8 cellular contexts compared by ENCODE assay signal in genomic region chr2:73981081-73981968, GRCh38.
DNase-seq lines count a peak whose midpoint lies in the region; ATAC-seq lines count a peak whose summit lies in the region.

No MANE protein-coding gene starts in this region.

- no peaks in the 10 kb centered on the region for H3K9me3 ChIP-seq in BLaER1 treated with 17β-estradiol and CSF1 and Interleukin-3, amounts not matched to agents 10 nM and 100 nM (replicated peaks in 1 of 11)
- H3K9me3 ChIP-seq in iPS DF 6.9 (ENCODE audit: control insufficient read depth, insufficient read depth, low read length): no peaks in the 10 kb centered on the region

- peak overlapping the region; percentile 11 to 77 (median 66); a peak in 20 of 22 replicates for H3K27ac ChIP-seq in BLaER1 treated with 17β-estradiol and CSF1 and Interleukin-3, amounts not matched to agents 10 nM and 100 nM
- no peak overlapping the region for H3K27ac ChIP-seq in iPS DF 6.9 (ENCODE audit: low read length)

- peaks cover 71% of the 10 kb centered on the region for H3K4me1 Mint-ChIP-seq in activated naive CD4-positive, alpha-beta T cell treated with anti-CD3 and anti-CD28 coated beads, Interleukin-2, amount 10 ng/mL, durations not matched to agents 7 days and 5 days

- peaks cover 4 to 9% (median 5%) of the 10 kb centered on the region in 11 experiments; a peak in 21 of 22 replicates for H3K36me3 ChIP-seq in BLaER1 treated with 17β-estradiol and CSF1 and Interleukin-3, amounts not matched to agents 10 nM and 100 nM
- H3K36me3 ChIP-seq in iPS DF 6.9 (ENCODE audit: control insufficient read depth, insufficient read depth, low read length): no peaks in the 10 kb centered on the region

- H3K9me3 Mint-ChIP-seq in activated naive CD4-positive, alpha-beta T cell treated with anti-CD3 and anti-CD28 coated beads, Interleukin-2, amount 10 ng/mL, durations not matched to agents 7 days and 5 days: no peaks in the 10 kb centered on the region

- peaks cover 71 to 85% (median 81%) of the 10 kb centered on the region in 10 experiments for H3K4me1 ChIP-seq in BLaER1 treated with 17β-estradiol and CSF1 and Interleukin-3, amounts not matched to agents 10 nM and 100 nM
- peaks cover 4% of the 10 kb centered on the region for H3K4me1 ChIP-seq in iPS DF 6.9 (ENCODE audit: control insufficient read depth, insufficient read depth, low read length)

- H3K4me3 Mint-ChIP-seq in activated naive CD4-positive, alpha-beta T cell treated with anti-CD3 and anti-CD28 coated beads, Interleukin-2, amount 10 ng/mL, durations not matched to agents 7 days and 5 days: peak overlapping the region; percentile 63

- peaks cover 33% of the 10 kb centered on the region for H3K27me3 Mint-ChIP-seq in activated naive CD4-positive, alpha-beta T cell treated with anti-CD3 and anti-CD28 coated beads, Interleukin-2, amount 10 ng/mL, durations not matched to agents 7 days and 5 days

- H3K36me3 Mint-ChIP-seq in activated naive CD4-positive, alpha-beta T cell treated with anti-CD3 and anti-CD28 coated beads, Interleukin-2, amount 10 ng/mL, durations not matched to agents 7 days and 5 days: peaks cover 4% of the 10 kb centered on the region

- ATAC-seq in GM18868 (IDR thresholded peaks at IDR 0.05; ENCODE audit: unreplicated experiment): peak; percentile 25

- H4K20me1 ChIP-seq in BLaER1 treated with 17β-estradiol and CSF1 and Interleukin-3, amounts not matched to agents 10 nM and 100 nM: peaks cover 2 to 12% (median 4%) of the 10 kb centered on the region in 11 experiments; a peak in 18 of 22 replicates

- peak; percentile 57 for DNase-seq in NCI-H2171 (lab: John Stamatoyannopoulos, UW)
- DNase-seq in activated naive CD4-positive, alpha-beta T cell treated with anti-CD3 and anti-CD28 coated beads, Interleukin-2, amount 10 ng/mL, durations not matched to agents 7 days and 5 days: peak; percentile 56
- DNase-seq in iPS DF 6.9 (ENCODE audit: low read depth, low spot score): no peak
- DNase-seq in stimulated activated CD4-positive, alpha-beta T cell treated with anti-CD3 and anti-CD28 coated beads, Interleukin-15, amount 100 ng/mL, for 24 hours: peak; percentile 74
- DNase-seq in C1 segment of cervical spinal cord (lab: John Stamatoyannopoulos, UW): no peak
- no peak for DNase-seq in NK-92 (lab: John Stamatoyannopoulos, UW; ENCODE audit: unreplicated experiment)

- peak overlapping the region; percentile 87 to 100 (median 98) for H3K4me2 ChIP-seq in BLaER1 treated with 17β-estradiol and CSF1 and Interleukin-3, amounts not matched to agents 10 nM and 100 nM

- WGBS in iPS DF 6.9 (ENCODE audit: insufficient coverage, insufficient read length): no CpG with 5 or more reads among the region's 31 CpGs

- H3K27me3 ChIP-seq in BLaER1 treated with 17β-estradiol and CSF1 and Interleukin-3, amounts not matched to agents 10 nM and 100 nM: no peaks in the 10 kb centered on the region
- peaks cover 16% of the 10 kb centered on the region for H3K27me3 ChIP-seq in iPS DF 6.9 (ENCODE audit: control insufficient read depth, insufficient read depth, low read length)

- peak overlapping the region; percentile 20 for H3K27ac Mint-ChIP-seq in activated naive CD4-positive, alpha-beta T cell treated with anti-CD3 and anti-CD28 coated beads, Interleukin-2, amount 10 ng/mL, durations not matched to agents 7 days and 5 days

- H3K9ac ChIP-seq in BLaER1 treated with 17β-estradiol and CSF1 and Interleukin-3, amounts not matched to agents 10 nM and 100 nM: peak overlapping the region; percentile 54 to 97 (median 77)

- H3K4me3 ChIP-seq in BLaER1 treated with 17β-estradiol and CSF1 and Interleukin-3, amounts not matched to agents 10 nM and 100 nM: peak overlapping the region; percentile 51 to 74 (median 62)
- H3K4me3 ChIP-seq in iPS DF 6.9 (ENCODE audit: low read length): peak overlapping the region; percentile 40; the same call in 1 of the 2 replicates

- CTCF ChIA-PET in activated naive CD4-positive, alpha-beta T cell treated with anti-CD3 and anti-CD28 coated beads, Interleukin-2, amount 10 ng/mL, durations not matched to agents 7 days and 5 days (lab: Charles Lee): interaction anchor here (0.7 to 1.3 kb wide), 3 partner anchors 52 to 183 kb away, joined by 3 read pairs; no protein-coding TSS in a partner anchor

Comparison
In these comparisons a context has a peak if more than half of its experiments do, and no peak if none do; other contexts are left out.
1. DNase-seq: peak in NCI-H2171 (single experiment), activated naive CD4-positive, alpha-beta T cell treated with anti-CD3 and anti-CD28 coated beads, Interleukin-2, amount 10 ng/mL, durations not matched to agents 7 days and 5 days (single experiment) and stimulated activated CD4-positive, alpha-beta T cell treated with anti-CD3 and anti-CD28 coated beads, Interleukin-15, amount 100 ng/mL, for 24 hours (single experiment); none in iPS DF 6.9 (single experiment), C1 segment of cervical spinal cord (0 of 14) and NK-92 (single experiment).